ENCODE assay signal across 1 cellular context in the genomic region with DNA sequence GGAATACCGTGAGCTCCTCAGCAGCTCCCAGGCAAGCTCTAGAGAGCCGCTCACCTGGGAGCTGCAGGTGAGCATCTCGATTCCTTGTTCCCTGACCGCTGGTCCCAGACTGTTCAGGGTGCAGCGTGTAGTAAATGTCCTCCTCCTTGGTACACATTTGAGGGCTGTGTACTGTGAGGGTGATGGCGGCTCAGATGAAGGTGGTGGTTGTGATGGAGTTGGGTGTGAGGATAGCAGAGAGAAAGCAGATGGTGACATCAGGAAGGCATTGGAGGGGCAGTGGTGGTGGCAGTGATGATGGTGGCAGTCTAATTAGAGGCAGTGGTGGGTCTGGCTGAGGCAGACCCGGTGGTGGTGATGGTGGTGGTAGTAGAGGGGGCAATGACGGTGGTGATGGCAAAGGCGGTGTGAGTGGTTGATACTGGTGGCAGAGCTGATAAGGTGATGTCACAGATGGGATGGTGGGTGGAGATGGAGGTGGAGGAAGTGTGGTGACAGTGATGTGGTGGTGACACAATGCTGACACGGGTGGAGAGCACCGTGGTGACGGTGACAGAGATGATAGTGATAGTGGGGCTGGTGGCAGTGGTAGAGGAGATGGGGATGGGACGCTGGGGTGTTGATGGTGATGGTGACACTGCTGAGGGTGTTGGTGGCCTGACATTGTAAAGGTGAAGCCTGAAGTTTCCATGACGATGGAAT.
A peak's percentile ranks its signal among the peaks of the same experiment; 100 is the strongest.
TF ChIP-seq lines count a peak whose summit lies in the region.

TSS of gene DNAJB8 (minus strand) at position 51 of the 702 bp plus-strand sequence. CDS start 3,645 bp downstream, outside the sequence.

TF ChIP-seq in K562, 482 proteins besides CTCF, POLR2A, EP300 and RAD21 (continued from another document):
- TF ChIP-seq, protein P1, sequence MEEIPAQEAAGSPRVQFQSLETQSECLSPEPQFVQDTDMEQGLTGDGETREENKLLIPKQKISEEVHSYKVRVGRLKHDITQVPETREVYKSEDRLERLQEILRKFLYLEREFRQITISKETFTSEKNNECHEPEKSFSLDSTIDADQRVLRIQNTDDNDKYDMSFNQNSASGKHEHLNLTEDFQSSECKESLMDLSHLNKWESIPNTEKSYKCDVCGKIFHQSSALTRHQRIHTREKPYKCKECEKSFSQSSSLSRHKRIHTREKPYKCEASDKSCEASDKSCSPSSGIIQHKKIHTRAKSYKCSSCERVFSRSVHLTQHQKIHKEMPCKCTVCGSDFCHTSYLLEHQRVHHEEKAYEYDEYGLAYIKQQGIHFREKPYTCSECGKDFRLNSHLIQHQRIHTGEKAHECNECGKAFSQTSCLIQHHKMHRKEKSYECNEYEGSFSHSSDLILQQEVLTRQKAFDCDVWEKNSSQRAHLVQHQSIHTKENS (CRISPR knock-in tag; IDR thresholded peaks at IDR 0.05), result no peak
- TF ChIP-seq HDAC1 (IDR thresholded peaks at IDR 0.05), result peak in 1 of 2 experiments; percentile 40; a peak in 1 of 4 replicates
- TF ChIP-seq CBFA2T2 (conservative IDR thresholded peaks at IDR 0.05), result 0 out of 2 replicates have a peak, but pooled peaks have one; percentile 17
- TF ChIP-seq FOXO4 (CRISPR knock-in tag; IDR thresholded peaks at IDR 0.05), result no peak
- TF ChIP-seq EGR1 (conservative IDR thresholded peaks at IDR 0.05), result peak; percentile 76
- TF ChIP-seq, protein P2, sequence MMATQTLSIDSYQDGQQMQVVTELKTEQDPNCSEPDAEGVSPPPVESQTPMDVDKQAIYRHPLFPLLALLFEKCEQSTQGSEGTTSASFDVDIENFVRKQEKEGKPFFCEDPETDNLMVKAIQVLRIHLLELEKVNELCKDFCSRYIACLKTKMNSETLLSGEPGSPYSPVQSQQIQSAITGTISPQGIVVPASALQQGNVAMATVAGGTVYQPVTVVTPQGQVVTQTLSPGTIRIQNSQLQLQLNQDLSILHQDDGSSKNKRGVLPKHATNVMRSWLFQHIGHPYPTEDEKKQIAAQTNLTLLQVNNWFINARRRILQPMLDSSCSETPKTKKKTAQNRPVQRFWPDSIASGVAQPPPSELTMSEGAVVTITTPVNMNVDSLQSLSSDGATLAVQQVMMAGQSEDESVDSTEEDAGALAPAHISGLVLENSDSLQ (IDR thresholded peaks at IDR 0.05), result peak; percentile 68
- TF ChIP-seq ZBTB7A (IDR thresholded peaks at IDR 0.05; ENCODE audit: borderline replicate concordance, control insufficient read depth, low read depth, low read length), result no peak
- TF ChIP-seq CXXC5 (CRISPR knock-in tag; IDR thresholded peaks at IDR 0.05), result no peak
